In the genomic region with DNA sequence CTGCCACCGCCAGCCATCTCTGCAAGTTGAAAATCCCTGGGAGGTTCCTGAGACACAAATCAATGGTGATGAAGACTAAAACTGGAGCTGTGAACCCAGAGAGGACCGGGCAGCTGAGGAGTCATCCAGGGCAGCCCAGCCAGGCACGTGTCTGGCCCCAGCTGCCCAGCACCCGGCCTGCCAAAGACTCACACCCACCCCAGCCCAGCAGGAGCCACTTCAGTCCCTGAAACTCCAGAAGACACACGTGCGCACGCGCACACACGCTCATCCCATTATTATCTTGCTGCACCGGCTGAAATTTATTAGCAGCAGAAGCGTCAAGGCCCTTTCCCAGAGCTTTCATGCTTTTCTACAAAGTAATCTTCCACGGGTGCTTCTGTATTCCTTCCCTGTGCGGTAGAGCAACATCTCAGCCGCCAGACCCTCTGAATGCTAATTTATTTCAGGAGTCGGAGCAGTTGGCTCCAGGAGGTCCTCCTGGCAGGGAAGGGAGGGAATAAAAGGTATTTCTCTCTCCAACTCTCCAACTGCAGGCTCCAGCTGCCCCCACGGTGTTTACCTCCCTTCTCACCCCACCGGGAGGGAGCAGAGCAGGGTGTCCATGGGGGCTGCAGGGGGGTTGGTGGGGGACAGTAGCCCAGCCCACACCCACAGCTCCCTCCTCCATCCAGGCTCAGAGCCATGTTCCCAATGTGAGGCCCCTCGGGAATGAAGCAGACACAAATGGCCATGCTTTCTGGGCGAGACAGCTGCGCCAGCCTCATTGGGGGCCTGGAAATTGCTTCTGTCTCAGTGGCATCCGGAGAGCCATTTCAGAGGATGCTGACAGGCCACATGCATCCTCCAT, we compare ENCODE assay signal across 20 cellular contexts. TPM values are rescaled to one million over a fixed set of nuclear protein-coding genes. Genes with fewer than 3 reads are reported as not detected.
DNase-seq lines count a peak whose midpoint lies in the region; ATAC-seq and TF ChIP-seq lines count a peak whose summit lies in the region.
"Had no signal": no experiment of that assay in that cellular context is flagged by ENCODE, and none has a peak within 500 bp of the region (broad histone marks: within the 10 kb centered on the region; RNA-seq: fewer than 3 reads in every experiment).

No MANE protein-coding gene starts in this region.

- DNase-seq in left ventricle myocardium inferior (peak; percentile 3), left ventricle myocardium superior (no peak), NCI-H2227 treated with DMSO at 0.1 percent for 48 hours (lab: John Stamatoyannopoulos, UW) (peak; percentile 48), islet precursor cell (peak; percentile 59), dedifferentiated amniotic fluid mesenchymal stem cell (ENCODE audit: extremely low spot score) (no peak)
- DNase-seq: activated effector memory CD4-positive, alpha-beta T cell treated with Interleukin-2 at 50 U/mL for 16 hours; amniotic stem cell; CD8-positive, alpha-beta memory T cell; central memory CD4-positive, alpha-beta T cell; effector memory CD4-positive, alpha-beta T cell; NCI-H510A treated with DMSO at 0.1 percent for 48 hours; SK-N-SH; stimulated activated naive CD4-positive, alpha-beta T cell treated with Interleukin-2 at 50 U/mL for 16 hours; T1000; trophoblast cell had no signal

- peaks cover 49% of the 10 kb centered on the region for H3K27me3 Mint-ChIP-seq in activated T-helper 17 cell treated with anti-CD3 and anti-CD28 coated beads, Interleukin-2, amount 50 U/mL, for 72 hours

- H3K4me3 Mint-ChIP-seq in activated T-helper 17 cell treated with anti-CD3 and anti-CD28 coated beads, Interleukin-2, amount 50 U/mL, for 72 hours: no peak overlapping the region
- H3K4me3 Mint-ChIP-seq: CD8-positive, alpha-beta memory T cell had no signal

- H3K36me3 ChIP-seq in left ventricle myocardium inferior: no peaks in the 10 kb centered on the region

- no peak overlapping the region for H3K27ac ChIP-seq in left ventricle myocardium inferior (replicated peaks)
- H3K27ac ChIP-seq: HL-60 had no signal

- intact Hi-C loops in left ventricle myocardium inferior (cut with micrococcal nuclease) (no loop called here), left ventricle myocardium superior (cut with micrococcal nuclease) (no loop called here)

- peaks cover 16% of the 10 kb centered on the region for H3K9me3 Mint-ChIP-seq in activated T-helper 17 cell treated with anti-CD3 and anti-CD28 coated beads, Interleukin-2, amount 50 U/mL, for 72 hours

- H3K9me3 ChIP-seq in left ventricle myocardium inferior (replicated peaks): peaks cover 19% of the 10 kb centered on the region

- ATAC-seq in left ventricle myocardium superior: no peak
- no peak for ATAC-seq in GM18873 (IDR thresholded peaks at IDR 0.05; ENCODE audit: low FRiP score, unreplicated experiment)
- no peak for ATAC-seq in activated T-helper 17 cell treated with anti-CD3 and anti-CD28 coated beads, Interleukin-2, amount 50 U/mL, for 72 hours (replicated peaks)
- no peak for ATAC-seq in HG03342 (IDR thresholded peaks at IDR 0.05; ENCODE audit: unreplicated experiment)

- peaks cover 4% of the 10 kb centered on the region for H3K4me1 ChIP-seq in left ventricle myocardium inferior

- no peak for TF ChIP-seq CTCF in left ventricle myocardium inferior (IDR thresholded peaks at IDR 0.05; ENCODE audit: borderline replicate concordance)

- no peak overlapping the region for H3K4me3 ChIP-seq in left ventricle myocardium inferior

- H3K27ac Mint-ChIP-seq in activated T-helper 17 cell treated with anti-CD3 and anti-CD28 coated beads, Interleukin-2, amount 50 U/mL, for 72 hours: no peak overlapping the region
- H3K27ac Mint-ChIP-seq: IgD-negative memory B cell had no signal

- H3K4me1 Mint-ChIP-seq in activated T-helper 17 cell treated with anti-CD3 and anti-CD28 coated beads, Interleukin-2, amount 50 U/mL, for 72 hours: peaks cover 14% of the 10 kb centered on the region
- H3K4me1 Mint-ChIP-seq: CD8-positive, alpha-beta memory T cell had no signal

- H3K36me3 Mint-ChIP-seq in activated T-helper 17 cell treated with anti-CD3 and anti-CD28 coated beads, Interleukin-2, amount 50 U/mL, for 72 hours (ENCODE audit: low read depth): peaks cover 6% of the 10 kb centered on the region

- H3K27me3 ChIP-seq in left ventricle myocardium inferior (ENCODE audit: low read depth): peaks cover 94% of the 10 kb centered on the region

RNA-seq across cellular contexts. Expression of gene RBFOX3, which starts 59.9 kb away (rescaled TPM):
- total RNA-seq in left ventricle myocardium inferior (not detected), left ventricle myocardium superior (not detected)
- total RNA-seq in activated T-helper 17 cell treated with anti-CD3 and anti-CD28 coated beads, Interleukin-2, amount 50 U/mL, for 72 hours: not detected
- total RNA-seq: CD8-positive, alpha-beta memory T cell had no signal

RNA-seq across cellular contexts. Expression of gene ENPP7, which starts 60.0 kb away (rescaled TPM):
- not detected for total RNA-seq in left ventricle myocardium inferior
- total RNA-seq in left ventricle myocardium superior: not detected
- total RNA-seq in activated T-helper 17 cell treated with anti-CD3 and anti-CD28 coated beads, Interleukin-2, amount 50 U/mL, for 72 hours: under 1 TPM in 1 of 2 donors, not detected in 1; 0.50 TPM

Comparison
In these comparisons a context has a peak if more than half of its experiments do, and no peak if none do; other contexts are left out.
1. DNase-seq: peak in left ventricle myocardium inferior (single experiment), NCI-H2227 treated with DMSO at 0.1 percent for 48 hours (single experiment) and islet precursor cell (single experiment); none in left ventricle myocardium superior (single experiment) and dedifferentiated amniotic fluid mesenchymal stem cell (single experiment).